ENCODE assay signal across 16 cellular contexts in the genomic region with DNA sequence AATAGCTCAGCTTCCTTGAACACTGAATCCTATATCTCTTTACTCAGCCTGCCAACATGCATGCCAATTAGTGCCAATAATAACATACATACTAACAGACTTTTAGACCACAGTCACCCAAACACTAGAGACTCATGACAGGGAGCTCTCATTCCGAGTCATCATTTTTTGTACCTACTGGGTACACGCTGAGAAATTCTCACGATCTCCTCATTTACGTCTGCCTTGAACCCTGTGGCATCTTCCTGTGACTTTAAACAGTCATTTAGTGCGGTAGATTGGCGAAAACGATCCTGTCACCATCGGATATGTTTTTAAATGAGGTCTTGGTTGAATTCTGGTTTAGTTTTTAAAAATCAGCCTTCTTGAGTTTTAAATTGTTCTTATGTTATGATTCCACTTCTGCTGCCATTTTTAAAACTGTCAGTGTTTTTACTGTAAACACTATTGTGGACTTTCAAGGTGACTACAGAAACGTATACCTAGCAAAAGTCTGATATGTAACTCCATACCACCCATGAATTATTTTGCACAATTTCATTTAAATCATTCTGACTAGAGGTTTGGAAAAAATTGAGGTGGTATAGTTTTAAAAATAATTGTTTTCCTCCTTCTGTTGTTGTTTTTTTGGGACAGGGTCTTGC.
DNase-seq lines count a peak whose midpoint lies in the region; ATAC-seq, FAIRE-seq and TF ChIP-seq lines count a peak whose summit lies in the region.
"Had no signal": no experiment of that assay in that cellular context is flagged by ENCODE, and none has a peak within 500 bp of the region (broad histone marks: within the 10 kb centered on the region; RNA-seq: fewer than 3 reads in every experiment).

No MANE protein-coding gene starts in this region.

- H3K36me3 ChIP-seq in IMR-90 (ENCODE audit: control insufficient read depth, insufficient read depth, low read length) (no peaks in the 10 kb centered on the region), astrocyte (ENCODE audit: insufficient read depth, low read length) (no peaks in the 10 kb centered on the region)
- H3K36me3 ChIP-seq: BLaER1 treated with 17β-estradiol and CSF1 and Interleukin-3, amounts not matched to agents 10 nM and 100 nM; HAP-1 had no signal

- in situ Hi-C loops in IMR-90 (cut with MboI; ENCODE audit: low sequenced_read_pairs) = no loop called here

- H3K79me1 ChIP-seq in IMR-90 (ENCODE audit: low read depth in 1 of 2, low read length in 2 of 2) = no peaks in the 10 kb centered on the region

- CTCF ChIA-PET in IMR-90 (lab: Yijun Ruan, JAX) = no interaction called here

- peaks cover 2 to 3% of the 10 kb centered on the region in 2 donors for H3K36me3 Mint-ChIP-seq in activated T-cell treated with anti-CD3 and anti-CD28 coated beads, Interleukin-2, amount 50 U/mL, for 72 hours (ENCODE audit: insufficient read depth in 2 of 2)
- H3K36me3 Mint-ChIP-seq in astrocyte (ENCODE audit: low read depth, unreplicated experiment) = no peaks in the 10 kb centered on the region
- H3K36me3 Mint-ChIP-seq: CD4-positive, CD25-positive, alpha-beta regulatory T cell had no signal

- H3K4me3 ChIP-seq in IMR-90 (ENCODE audit: insufficient read depth, low read depth, low read length) (no peak overlapping the region), astrocyte (ENCODE audit: insufficient read depth, low read depth, low read length) (no peak overlapping the region)
- H3K4me3 ChIP-seq: BLaER1 treated with 17β-estradiol and CSF1 and Interleukin-3, amounts not matched to agents 10 nM and 100 nM; GM12878; GM23248; HAP-1 had no signal

- H3K4me2 ChIP-seq in IMR-90 (ENCODE audit: low read depth, low read length) = no peak overlapping the region
- H3K4me2 ChIP-seq in astrocyte (ENCODE audit: low read length) = no peak overlapping the region
- H3K4me2 ChIP-seq: BLaER1 treated with 17β-estradiol and CSF1 and Interleukin-3, amounts not matched to agents 10 nM and 100 nM had no signal

- peaks cover 5% of the 10 kb centered on the region for H3K27me3 Mint-ChIP-seq in activated T-cell treated with anti-CD3 and anti-CD28 coated beads, Interleukin-2, amount 50 U/mL, for 72 hours (ENCODE audit: low read depth)
- H3K27me3 Mint-ChIP-seq in astrocyte (ENCODE audit: low read depth, unreplicated experiment) = no peaks in the 10 kb centered on the region
- H3K27me3 Mint-ChIP-seq: CD4-positive, CD25-positive, alpha-beta regulatory T cell had no signal

- no peak overlapping the region for H2BK15ac ChIP-seq in IMR-90 (ENCODE audit: low read depth, low read length)

- H3K4me3 Mint-ChIP-seq in activated T-cell treated with anti-CD3 and anti-CD28 coated beads, Interleukin-2, amount 50 U/mL, for 72 hours = peak overlapping the region in 1 of 2 donors; percentile 65
- no peak overlapping the region for H3K4me3 Mint-ChIP-seq in astrocyte (ENCODE audit: unreplicated experiment)
- H3K4me3 Mint-ChIP-seq: CD4-positive, CD25-positive, alpha-beta regulatory T cell had no signal

- ATAC-seq in activated T-cell treated with anti-CD3 and anti-CD28 coated beads, Interleukin-2, amount 50 U/mL, for 72 hours (replicated peaks in 1 of 2) = peak; percentile 55 to 95
- ATAC-seq in IMR-90 (ENCODE audit: low read depth) (no peak), HG02678 (IDR thresholded peaks at IDR 0.05; ENCODE audit: unreplicated experiment) (no peak)
- ATAC-seq: GM12878 had no signal

- H3K27ac Mint-ChIP-seq in activated T-cell treated with anti-CD3 and anti-CD28 coated beads, Interleukin-2, amount 50 U/mL, for 72 hours = no peak overlapping the region
- no peak overlapping the region for H3K27ac Mint-ChIP-seq in astrocyte (ENCODE audit: unreplicated experiment)
- H3K27ac Mint-ChIP-seq: CD4-positive, CD25-positive, alpha-beta regulatory T cell had no signal

- H3K27me3 ChIP-seq in IMR-90 (ENCODE audit: control insufficient read depth, insufficient read depth, low read length) (no peaks in the 10 kb centered on the region), astrocyte (ENCODE audit: insufficient read depth, low read length) (no peaks in the 10 kb centered on the region)
- H3K27me3 ChIP-seq: BLaER1 treated with 17β-estradiol and CSF1 and Interleukin-3, amounts not matched to agents 10 nM and 100 nM had no signal

- H3K9me1 ChIP-seq in IMR-90 (ENCODE audit: insufficient read depth, low read length) = no peaks in the 10 kb centered on the region

- DNase-seq in activated T-cell treated with anti-CD3 and anti-CD28 coated beads, Interleukin-2, amount 50 U/mL, for 72 hours = peak in 1 of 2 donors; percentile 23
- DNase-seq in activated T-cell treated with anti-CD3 and anti-CD28 coated beads for 4 hours (no peak), IMR-90 (no peak), astrocyte (ENCODE audit: low read depth) (peak; percentile 23), NOMO-1 treated with DMSO at 0.1 percent for 48 hours (lab: John Stamatoyannopoulos, UW; ENCODE audit: unreplicated experiment) (no peak)
- no peak for DNase-seq in activated CD8-positive, alpha-beta memory T cell treated with anti-CD3 and anti-CD28 coated beads for 24 hours
- DNase-seq: ACHN; CD4-positive, CD25-positive, alpha-beta regulatory T cell; DMS53; GM23248 had no signal

- H3K27ac ChIP-seq in IMR-90 (ENCODE audit: insufficient read depth, low read length) (peak overlapping the region; percentile 90; the same call in 1 of the 2 replicates), astrocyte (ENCODE audit: low read depth, low read length) (no peak overlapping the region)
- H3K27ac ChIP-seq: BLaER1 treated with 17β-estradiol and CSF1 and Interleukin-3, amounts not matched to agents 10 nM and 100 nM; GM23248; HL-60 had no signal

- no TSS peak for BruUV-seq in IMR-90 (replicated peaks; lab: Mats Ljungman, UMichigan)

- H4K20me1 ChIP-seq in IMR-90 (ENCODE audit: insufficient read depth, low read length) (no peaks in the 10 kb centered on the region), astrocyte (ENCODE audit: insufficient read depth, low read length) (no peaks in the 10 kb centered on the region)
- H4K20me1 ChIP-seq: BLaER1 treated with 17β-estradiol and CSF1 and Interleukin-3, amounts not matched to agents 10 nM and 100 nM had no signal

- H3K4me1 ChIP-seq in IMR-90 (ENCODE audit: control insufficient read depth, insufficient read depth, low read length) = peaks cover 7% of the 10 kb centered on the region; the same call in 1 of the 2 replicates
- H3K4me1 ChIP-seq in astrocyte (ENCODE audit: insufficient read depth, low read length) = no peaks in the 10 kb centered on the region
- H3K4me1 ChIP-seq: BLaER1 treated with 17β-estradiol and CSF1 and Interleukin-3, amounts not matched to agents 10 nM and 100 nM; HAP-1 had no signal

- dilution Hi-C loops in IMR-90 (cut with HindIII; ENCODE audit: low sequenced_read_pairs, unreplicated experiment) = no loop called here

- H4K8ac ChIP-seq in IMR-90 (ENCODE audit: low read depth in 2 of 2, low read length in 2 of 2) = no peak overlapping the region

- no peak overlapping the region for H2BK120ac ChIP-seq in IMR-90 (ENCODE audit: low read depth, low read length)

- H2AFZ ChIP-seq in IMR-90 (replicated peaks; ENCODE audit: low read length, poor library complexity) (no peak overlapping the region), astrocyte (ENCODE audit: low read depth, low read length) (no peak overlapping the region)
- H2AFZ ChIP-seq: GM23248 had no signal

- no peak overlapping the region for H3K9ac ChIP-seq in IMR-90 (ENCODE audit: low read depth, low read length)
- H3K9ac ChIP-seq in astrocyte (ENCODE audit: low read length) = no peak overlapping the region
- H3K9ac ChIP-seq: BLaER1 treated with 17β-estradiol and CSF1 and Interleukin-3, amounts not matched to agents 10 nM and 100 nM; GM23248 had no signal

- no peak overlapping the region for H2AK5ac ChIP-seq in IMR-90 (ENCODE audit: low read depth, low read length)

- H3K18ac ChIP-seq in IMR-90 (ENCODE audit: low read depth, low read length) = peak overlapping the region; percentile 43; the same call in 1 of the 2 replicates

- H3K79me2 ChIP-seq in astrocyte (ENCODE audit: insufficient read depth, low read length) = no peaks in the 10 kb centered on the region

- H3K4ac ChIP-seq in IMR-90 (ENCODE audit: low read depth, low read length) = no peak overlapping the region

- H3K9me3 Mint-ChIP-seq in activated T-cell treated with anti-CD3 and anti-CD28 coated beads, Interleukin-2, amount 50 U/mL, for 72 hours = peaks cover 0 to 3% of the 10 kb centered on the region in 2 donors
- H3K9me3 Mint-ChIP-seq in astrocyte (ENCODE audit: unreplicated experiment) = peaks cover 2% of the 10 kb centered on the region

- H2BK5ac ChIP-seq in IMR-90 (ENCODE audit: low read depth, low read length, poor library complexity, severe bottlenecking) = no peak overlapping the region

- no peak for FAIRE-seq in astrocyte (lab: Jason Lieb, UNC)
- FAIRE-seq: GM12878, GM18507 had no signal

- TF ChIP-seq RAD21 in IMR-90 (IDR thresholded peaks at IDR 0.05; ENCODE audit: low read length) = no peak

- peaks cover 6% of the 10 kb centered on the region for H3K4me1 Mint-ChIP-seq in activated T-cell treated with anti-CD3 and anti-CD28 coated beads, Interleukin-2, amount 50 U/mL, for 72 hours (ENCODE audit: low read depth)
- no peaks in the 10 kb centered on the region for H3K4me1 Mint-ChIP-seq in astrocyte (ENCODE audit: low read depth, unreplicated experiment)
- H3K4me1 Mint-ChIP-seq: CD4-positive, CD25-positive, alpha-beta regulatory T cell had no signal

- H3K14ac ChIP-seq in IMR-90 (replicated peaks; ENCODE audit: low read depth, low read length) = no peak overlapping the region

- no peak overlapping the region for H3K23ac ChIP-seq in IMR-90 (ENCODE audit: low read depth, low read length)

- no CpG with 5 or more reads among the region's 9 CpGs for WGBS in IMR-90 (ENCODE audit: extremely low coverage in 2 of 2, insufficient read length in 1 of 2), 2 experiments

- no peak overlapping the region; the same call in 1 of the 2 replicates for H4K91ac ChIP-seq in IMR-90 (ENCODE audit: insufficient read depth, low read depth, low read length)

- H4K5ac ChIP-seq in IMR-90 (ENCODE audit: low read depth, low read length) = peak overlapping the region; percentile 41; the same call in 1 of the 2 replicates

- H2BK20ac ChIP-seq in IMR-90 (ENCODE audit: low read depth, low read length) = no peak overlapping the region

- POLR2A ChIA-PET in IMR-90 (lab: Charles Lee; ENCODE audit: unreplicated experiment) = no interaction called here

- H2AK9ac ChIP-seq in IMR-90 (replicated peaks; ENCODE audit: low read depth, low read length, poor library complexity) = no peak overlapping the region

- TF ChIP-seq POLR2A in IMR-90 (IDR thresholded peaks at IDR 0.05; ENCODE audit: low read depth, low read length) = no peak

- H3K56ac ChIP-seq in IMR-90 (ENCODE audit: extremely low read depth, insufficient read depth, low read length) = no peak overlapping the region

- no peak for TF ChIP-seq CTCF in IMR-90 (conservative IDR thresholded peaks at IDR 0.05; ENCODE audit: low read depth, low read length)
- TF ChIP-seq CTCF in astrocyte (IDR thresholded peaks at IDR 0.05; ENCODE audit: insufficient read depth, low read depth, low read length) = no peak

- intact Hi-C loops in IMR-90 (cut with micrococcal nuclease) = no loop called here

- H3K9me3 ChIP-seq in IMR-90 (ENCODE audit: control insufficient read depth, insufficient read depth, low read length) (no peaks in the 10 kb centered on the region), astrocyte (ENCODE audit: insufficient read depth, low read depth, low read length) (no peaks in the 10 kb centered on the region)
- H3K9me3 ChIP-seq: BLaER1 treated with 17β-estradiol and CSF1 and Interleukin-3, amounts not matched to agents 10 nM and 100 nM; HAP-1 had no signal

Comparison
In these comparisons a context has a peak if more than half of its experiments do, and no peak if none do; other contexts are left out.
1. ATAC-seq: peak in activated T-cell treated with anti-CD3 and anti-CD28 coated beads, Interleukin-2, amount 50 U/mL, for 72 hours (2 of 2); none in IMR-90 (single experiment) and HG02678 (single experiment).